ENCODE assay signal across 1 cellular context in the genomic region with DNA sequence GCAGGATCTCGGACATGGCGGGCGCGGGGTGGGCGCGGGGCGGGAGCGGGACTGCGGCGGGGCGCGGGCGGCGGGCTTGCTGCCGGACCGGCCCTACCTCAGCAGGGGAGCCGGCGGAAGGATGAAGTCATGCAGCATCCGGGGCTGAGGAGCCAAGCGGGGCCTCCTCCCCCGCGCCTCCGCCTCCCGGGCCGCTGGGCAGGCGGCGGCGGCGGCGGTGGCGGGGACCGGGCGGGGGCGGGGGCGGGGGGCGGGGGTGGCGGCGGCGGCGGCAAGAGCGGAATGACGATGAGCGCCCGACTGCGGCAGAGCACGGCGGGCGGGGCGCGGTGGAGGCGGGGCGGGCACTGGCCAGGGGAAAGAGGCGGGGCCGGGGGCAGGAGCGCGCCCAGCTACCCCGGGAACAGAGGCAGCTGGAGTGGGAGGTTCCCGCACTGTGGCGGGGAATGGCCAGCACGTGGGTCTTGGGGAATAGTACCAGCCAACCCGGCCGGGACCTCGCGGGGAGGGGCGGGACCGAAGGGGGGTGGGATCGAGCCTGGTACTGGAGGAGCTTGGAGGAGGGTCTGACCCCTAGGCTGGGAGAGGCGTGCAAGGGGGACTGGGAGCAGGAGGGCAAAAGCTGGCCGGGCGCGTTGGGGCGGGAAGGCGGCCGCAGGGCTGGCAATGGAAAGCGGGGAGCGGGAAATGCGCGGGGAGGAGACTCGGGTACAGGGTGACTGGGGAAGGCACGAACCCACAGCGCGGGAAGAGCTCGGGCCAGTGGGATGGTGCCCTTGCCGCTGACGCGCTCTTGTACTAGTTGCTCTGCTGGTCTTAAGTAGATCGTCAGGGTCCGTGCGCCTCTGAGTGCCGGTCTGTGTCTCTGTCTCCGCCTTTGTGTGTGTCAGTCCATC.
TF ChIP-seq lines count a peak whose summit lies in the region.

A gene (minus strand): TSS at position 284 of the 896 bp plus-strand sequence. CDS start 268 bp downstream, at position 16.

TF ChIP-seq in H1, 55 proteins besides CTCF, POLR2A, EP300 and RAD21:
- TF ChIP-seq KDM5A (IDR thresholded peaks at IDR 0.05; ENCODE audit: low read length) (no peak), BCL11A (IDR thresholded peaks at IDR 0.05; ENCODE audit: low read depth in 2 of 2, low read length in 2 of 2) (no peak), EGR1 (IDR thresholded peaks at IDR 0.05; ENCODE audit: borderline replicate concordance, low read depth, low read length) (peak; percentile 15; the same call in 1 of the 2 replicates), CHD2 (IDR thresholded peaks at IDR 0.05; ENCODE audit: low read length) (no peak), SIN3A (conservative IDR thresholded peaks at IDR 0.05 in 1 of 2, IDR thresholded peaks at IDR 0.05 in 1 of 2; ENCODE audit: low read depth in 1 of 2, low read length in 2 of 2) (peak in 1 of 2 experiments; percentile 41; a peak in 1 of 4 replicates), CTBP2 (IDR thresholded peaks at IDR 0.05; ENCODE audit: borderline replicate concordance, insufficient read depth, insufficient read length, low read length) (no peak), SIX5 (IDR thresholded peaks at IDR 0.05; ENCODE audit: low read depth, low read length) (no peak), SP4 (IDR thresholded peaks at IDR 0.05; ENCODE audit: low read length) (no peak)
- TF ChIP-seq, protein P1, sequence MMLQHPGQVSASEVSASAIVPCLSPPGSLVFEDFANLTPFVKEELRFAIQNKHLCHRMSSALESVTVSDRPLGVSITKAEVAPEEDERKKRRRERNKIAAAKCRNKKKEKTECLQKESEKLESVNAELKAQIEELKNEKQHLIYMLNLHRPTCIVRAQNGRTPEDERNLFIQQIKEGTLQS (IDR thresholded peaks at IDR 0.05; ENCODE audit: insufficient read depth, low read depth, low read length) = no peak
- TF ChIP-seq, protein P2, sequence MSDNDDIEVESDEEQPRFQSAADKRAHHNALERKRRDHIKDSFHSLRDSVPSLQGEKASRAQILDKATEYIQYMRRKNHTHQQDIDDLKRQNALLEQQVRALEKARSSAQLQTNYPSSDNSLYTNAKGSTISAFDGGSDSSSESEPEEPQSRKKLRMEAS (IDR thresholded peaks at IDR 0.05) = peak; percentile 79
- TF ChIP-seq, protein P3, sequence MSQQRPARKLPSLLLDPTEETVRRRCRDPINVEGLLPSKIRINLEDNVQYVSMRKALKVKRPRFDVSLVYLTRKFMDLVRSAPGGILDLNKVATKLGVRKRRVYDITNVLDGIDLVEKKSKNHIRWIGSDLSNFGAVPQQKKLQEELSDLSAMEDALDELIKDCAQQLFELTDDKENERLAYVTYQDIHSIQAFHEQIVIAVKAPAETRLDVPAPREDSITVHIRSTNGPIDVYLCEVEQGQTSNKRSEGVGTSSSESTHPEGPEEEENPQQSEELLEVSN (IDR thresholded peaks at IDR 0.05) = peak; percentile 76
